1 cellular context compared by ENCODE assay signal in the genomic region with DNA sequence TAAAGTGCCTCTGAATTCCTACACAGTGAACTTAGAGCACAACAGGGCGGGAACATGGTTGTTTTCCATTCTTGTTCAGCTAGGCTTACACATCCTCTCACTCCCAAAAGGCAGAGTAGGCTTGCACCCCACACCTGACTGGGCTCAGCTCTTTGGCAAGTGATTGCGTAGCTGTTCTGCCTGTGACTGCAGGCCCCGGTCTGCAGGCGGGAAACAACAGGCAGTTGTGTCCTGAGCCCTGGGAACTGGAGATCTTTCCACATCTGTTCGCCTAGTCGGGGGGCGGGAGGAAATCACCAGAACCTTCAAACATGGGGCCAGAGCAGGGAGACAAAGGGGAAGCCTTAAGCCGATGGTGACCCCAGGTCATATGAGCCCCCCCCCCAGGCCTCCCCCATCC.
TF ChIP-seq lines count a peak whose summit lies in the region.

No MANE protein-coding gene starts in this region.

TF ChIP-seq in IMR-90, 13 proteins besides CTCF, POLR2A, EP300 and RAD21:
- no peak for TF ChIP-seq CHD1 (IDR thresholded peaks at IDR 0.05; ENCODE audit: low read depth, low read length)
- TF ChIP-seq SMC3 (IDR thresholded peaks at IDR 0.05; ENCODE audit: low read depth, low read length) = no peak
- TF ChIP-seq, protein P1, sequence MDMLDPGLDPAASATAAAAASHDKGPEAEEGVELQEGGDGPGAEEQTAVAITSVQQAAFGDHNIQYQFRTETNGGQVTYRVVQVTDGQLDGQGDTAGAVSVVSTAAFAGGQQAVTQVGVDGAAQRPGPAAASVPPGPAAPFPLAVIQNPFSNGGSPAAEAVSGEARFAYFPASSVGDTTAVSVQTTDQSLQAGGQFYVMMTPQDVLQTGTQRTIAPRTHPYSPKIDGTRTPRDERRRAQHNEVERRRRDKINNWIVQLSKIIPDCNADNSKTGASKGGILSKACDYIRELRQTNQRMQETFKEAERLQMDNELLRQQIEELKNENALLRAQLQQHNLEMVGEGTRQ (IDR thresholded peaks at IDR 0.05; ENCODE audit: low read depth, low read length) = no peak
- TF ChIP-seq, protein P2, sequence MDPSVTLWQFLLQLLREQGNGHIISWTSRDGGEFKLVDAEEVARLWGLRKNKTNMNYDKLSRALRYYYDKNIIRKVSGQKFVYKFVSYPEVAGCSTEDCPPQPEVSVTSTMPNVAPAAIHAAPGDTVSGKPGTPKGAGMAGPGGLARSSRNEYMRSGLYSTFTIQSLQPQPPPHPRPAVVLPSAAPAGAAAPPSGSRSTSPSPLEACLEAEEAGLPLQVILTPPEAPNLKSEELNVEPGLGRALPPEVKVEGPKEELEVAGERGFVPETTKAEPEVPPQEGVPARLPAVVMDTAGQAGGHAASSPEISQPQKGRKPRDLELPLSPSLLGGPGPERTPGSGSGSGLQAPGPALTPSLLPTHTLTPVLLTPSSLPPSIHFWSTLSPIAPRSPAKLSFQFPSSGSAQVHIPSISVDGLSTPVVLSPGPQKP (IDR thresholded peaks at IDR 0.05; ENCODE audit: borderline replicate concordance, low read depth, low read length) = no peak
- no peak for TF ChIP-seq BHLHE40 (IDR thresholded peaks at IDR 0.05; ENCODE audit: low read depth, low read length)
- no peak for TF ChIP-seq RCOR1 (IDR thresholded peaks at IDR 0.05; ENCODE audit: insufficient replicate concordance, low read length)
- TF ChIP-seq MAZ (IDR thresholded peaks at IDR 0.05; ENCODE audit: borderline replicate concordance, low read depth, low read length) = no peak
- TF ChIP-seq CEBPB (IDR thresholded peaks at IDR 0.05; ENCODE audit: low read depth, low read length) = no peak
